Comparison of ENCODE assay signal across 33 cellular contexts in genomic region chr20:2619337-2619736, GRCh38.
"Had no signal": no experiment of that assay in that cellular context is flagged by ENCODE, and none has a peak within 500 bp of the region (broad histone marks: within the 10 kb centered on the region; RNA-seq: fewer than 3 reads in every experiment).

No MANE protein-coding gene starts in this region.

- ATAC-seq: activated CD8-positive, alpha-beta T cell treated with anti-CD3 and anti-CD28 coated beads for 36 hours; activated T-cell treated with anti-CD3 and anti-CD28 coated beads, Interleukin-2, amount 50 U/mL, for 4 hours; activated T-cell treated with anti-CD3 and anti-CD28 coated beads, Interleukin-2, amount 50 U/mL, for 72 hours; activated T-helper 17 cell treated with anti-CD3 and anti-CD28 coated beads, Interleukin-2, amount 50 U/mL, for 72 hours; body of pancreas had no signal

- H3K4me1 ChIP-seq: adrenal gland, body of pancreas, breast epithelium had no signal

- DNase-seq: activated B cell treated with CpG ODN at 0.5 μM for 24 hours; activated CD4-positive, alpha-beta memory T cell treated with anti-CD3 and anti-CD28 coated beads for 36 hours; activated CD4-positive, alpha-beta T cell treated with anti-CD3 and anti-CD28 coated beads for 4 hours; activated CD4-positive, alpha-beta T cell treated with anti-CD3 and anti-CD28 coated beads, Interleukin-2, amount 10 ng/mL, durations not matched to agents 24 days and 14 days; activated CD4-positive, alpha-beta T cell treated with anti-CD3 and anti-CD28 coated beads, Interleukin-2, amount 50 U/mL, for 1 hour; activated CD4-positive, alpha-beta T cell treated with anti-CD3 and anti-CD28 coated beads, Interleukin-2, amount 50 U/mL, for 4 hours; activated CD4-positive, CD25-positive, alpha-beta regulatory T cell treated with anti-CD3 and anti-CD28 coated beads, Interleukin-2, amount 50 U/mL, for 72 hours; activated CD8-positive, alpha-beta memory T cell treated with anti-CD3 and anti-CD28 coated beads, Interleukin-2, amount 50 U/mL, for 4 hours; activated CD8-positive, alpha-beta T cell treated with anti-CD3 and anti-CD28 coated beads for 36 hours; activated effector memory CD4-positive, alpha-beta T cell treated with anti-CD3 and anti-CD28 coated beads, Interleukin-2, amount 50 U/mL, for 16 hours; activated gamma-delta T cell treated with Interleukin-2 at 50 U/mL for 16 hours; activated naive CD4-positive, alpha-beta T cell; activated naive CD4-positive, alpha-beta T cell treated with anti-CD3 and anti-CD28 coated beads for 36 hours; activated naive CD4-positive, alpha-beta T cell treated with anti-CD3 and anti-CD28 coated beads, Interleukin-2, amount 50 U/mL, for 16 hours; activated naive CD8-positive, alpha-beta T cell treated with anti-CD3 and anti-CD28 coated beads for 36 hours; activated T-cell treated with anti-CD3 and anti-CD28 coated beads for 4 hours; activated T-cell treated with anti-CD3 and anti-CD28 coated beads, Interleukin-2, amount 50 U/mL, for 1 hour; activated T-cell treated with anti-CD3 and anti-CD28 coated beads, Interleukin-2, amount 50 U/mL, for 4 hours; activated T-cell treated with anti-CD3 and anti-CD28 coated beads, Interleukin-2, amount 50 U/mL, for 72 hours; adrenal gland; amniotic stem cell; aorta; body of pancreas; brain microvascular endothelial cell; cerebellar nuclear complex; T-helper 1 cell; T-helper 2 cell; T-helper 9 cell had no signal

- H3K4me3 ChIP-seq: adrenal gland, body of pancreas, breast epithelium had no signal

- H3K36me3 ChIP-seq: adrenal gland, brain microvascular endothelial cell, breast epithelium had no signal

- H3K9me3 ChIP-seq: adrenal gland, body of pancreas had no signal

- H3K27ac ChIP-seq: body of pancreas, brain microvascular endothelial cell, breast epithelium, VCaP had no signal

- H3K27me3 ChIP-seq: adrenal gland, body of pancreas, brain microvascular endothelial cell, breast epithelium had no signal

- FAIRE-seq: astrocyte, TTC549 had no signal
